8 cellular contexts compared by ENCODE assay signal in genomic region chr19:45485301-45486077, GRCh38. TPM values are rescaled to one million over a fixed set of nuclear protein-coding genes. Genes with fewer than 3 reads are reported as not detected.
DNase-seq lines count a peak whose midpoint lies in the region; ATAC-seq and TF ChIP-seq lines count a peak whose summit lies in the region.

No MANE protein-coding gene starts in this region.

- H3K27me3 ChIP-seq in right lobe of liver, result no peaks in the 10 kb centered on the region

- H3K36me3 ChIP-seq in right lobe of liver, result no peaks in the 10 kb centered on the region

- intact Hi-C loops in right lobe of liver (cut with DNase I), result no loop called here

- ATAC-seq in GM19351 (IDR thresholded peaks at IDR 0.05; ENCODE audit: unreplicated experiment) (peak; percentile 87), HG03469 (IDR thresholded peaks at IDR 0.05; ENCODE audit: unreplicated experiment) (peak; percentile 88), right lobe of liver (peak; percentile 99 to 100 (median 99))

- no peaks in the 10 kb centered on the region for H3K9me3 ChIP-seq in right lobe of liver

- WGBS in right lobe of liver (ENCODE audit: insufficient coverage, low coverage, low lambda C conversion rate, missing lambda C conversion rate), result 1% methylated on average over 20 of the region's 35 CpGs

- H3K4me1 ChIP-seq in right lobe of liver, result no peaks in the 10 kb centered on the region

- peak overlapping the region; percentile 27; the same call in 1 of the 2 replicates for H3K27ac ChIP-seq in C4-2B
- peak overlapping the region; percentile 60 to 67 (median 65) for H3K27ac ChIP-seq in right lobe of liver

- no peak for TF ChIP-seq POLR2A in right lobe of liver (IDR thresholded peaks at IDR 0.05)

- DNase-seq in NCI-H526 treated with DMSO at 0.1 percent for 48 hours (lab: John Stamatoyannopoulos, UW) (peak; percentile 73), dermis blood vessel endothelial cell (peak; percentile 96), right lobe of liver (peak; percentile 98 to 99 (median 98))
- peak; percentile 98 for DNase-seq in activated CD4-positive, alpha-beta T cell treated with anti-CD3 and anti-CD28 coated beads, Interleukin-2, amount 50 U/mL, for 1 hour
- DNase-seq in stimulated activated CD4-positive, alpha-beta T cell treated with anti-CD3 and anti-CD28 coated beads, Interleukin-4, amount 100 ng/mL, for 24 hours, result peak; percentile 98

- H3K4me3 ChIP-seq in right lobe of liver, result peak overlapping the region; percentile 71 to 79 (median 72)

- TF ChIP-seq CTCF in C4-2B (conservative IDR thresholded peaks at IDR 0.05) (peak; percentile 80), right lobe of liver (IDR thresholded peaks at IDR 0.05) (peak; percentile 68 to 88 (median 70))

RNA-seq across cellular contexts. Expression of gene RTN2, which starts 11.4 kb away (rescaled TPM):
- total RNA-seq in dermis blood vessel endothelial cell (9.0 and 10.2 TPM in 2 replicates), right lobe of liver (1 to 10 TPM; 1.5 to 7.2 (median 2.9) TPM)

RNA-seq across cellular contexts. Expression of gene PPM1N, which starts 12.8 kb away (rescaled TPM):
- 0.60 and 1.5 TPM in 2 replicates for total RNA-seq in dermis blood vessel endothelial cell
- 1 to 10 TPM in 2 of 6 experiments, under 1 TPM in 3, not detected in 1; 0.32 to 2.0 (median 0.51) TPM for total RNA-seq in right lobe of liver

RNA-seq across cellular contexts. Expression of gene FOSB, which starts 17.7 kb away (rescaled TPM):
- total RNA-seq in dermis blood vessel endothelial cell (0.65 and 23.8 TPM in 2 replicates), right lobe of liver (1 to 10 TPM in 1 of 6 experiments, under 1 TPM in 5; 0.19 to 1.2 (median 0.44) TPM)

RNA-seq across cellular contexts. Expression of gene VASP, which starts 21.8 kb away (rescaled TPM):
- total RNA-seq in dermis blood vessel endothelial cell, result 93.9 and 101 TPM in 2 replicates
- 10 to 100 TPM; 19.4 to 64.1 (median 30.6) TPM for total RNA-seq in right lobe of liver

Comparison
In these comparisons a context has a peak if more than half of its experiments do, and no peak if none do; other contexts are left out.
1. Peak in every context shown above with its lines: DNase-seq, ATAC-seq, H3K4me3 ChIP-seq and H3K27ac ChIP-seq.